Comparison of ENCODE assay signal across 7 cellular contexts in the genomic region with DNA sequence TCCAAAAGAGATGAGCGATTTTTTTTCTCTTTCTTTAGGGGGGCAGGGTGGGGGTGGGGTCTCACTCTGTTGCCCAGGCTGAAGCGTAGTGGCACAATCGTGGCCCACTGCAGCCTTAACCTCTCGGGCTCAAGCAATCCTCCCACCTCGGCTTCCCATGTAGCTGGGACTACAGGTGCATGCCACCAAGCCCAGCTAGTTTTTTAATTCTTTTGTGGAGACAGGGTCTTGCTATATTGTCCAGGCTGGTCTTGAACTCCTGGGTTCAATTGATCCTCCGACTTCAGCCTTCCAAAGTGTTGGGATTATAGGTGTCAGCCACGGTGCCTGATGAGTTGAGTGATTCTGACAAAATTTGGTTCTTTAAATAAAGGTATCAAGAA.
"Had no signal": no experiment of that assay in that cellular context is flagged by ENCODE, and none has a peak within 500 bp of the region (broad histone marks: within the 10 kb centered on the region; RNA-seq: fewer than 3 reads in every experiment).

No MANE protein-coding gene starts in this region.

- H3K4me2 ChIP-seq: GM23338, KMS-11 had no signal

- DNase-seq: H9, HCEC 1CT, HFFc6, IMR-90, KBM-7 had no signal

- H3K9ac ChIP-seq: KMS-11 had no signal

- H3K4me3 ChIP-seq: GM23338 had no signal

- ATAC-seq: GM23338 had no signal

- H2AFZ ChIP-seq: GM23338 had no signal

- H3K27ac ChIP-seq: KMS-11 had no signal
